Comparison of ENCODE assay signal across 14 cellular contexts in the genomic region with DNA sequence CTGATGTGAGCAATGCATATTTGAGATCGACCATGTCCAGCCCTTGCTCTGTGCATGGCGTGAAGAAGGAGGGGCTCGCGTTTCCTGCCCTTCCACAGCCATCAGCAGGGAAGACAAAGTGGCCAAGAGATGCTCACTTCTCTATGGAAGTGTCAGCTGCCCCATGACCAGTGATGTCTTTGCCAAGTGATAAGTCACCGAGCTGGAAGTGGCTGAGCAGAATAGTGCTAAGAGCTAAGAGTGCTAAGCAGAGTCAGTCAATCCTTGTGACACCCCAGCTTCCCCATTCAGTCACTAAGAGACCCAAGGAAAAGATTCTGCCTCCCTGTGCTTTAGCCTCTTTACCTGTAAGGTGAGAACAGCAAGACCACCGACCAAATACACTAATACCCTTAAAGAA. TPM values are rescaled to one million over a fixed set of nuclear protein-coding genes. Genes with fewer than 3 reads are reported as not detected.
DNase-seq lines count a peak whose midpoint lies in the region; ATAC-seq and TF ChIP-seq lines count a peak whose summit lies in the region.
"Had no signal": no experiment of that assay in that cellular context is flagged by ENCODE, and none has a peak within 500 bp of the region (broad histone marks: within the 10 kb centered on the region; RNA-seq: fewer than 3 reads in every experiment).

No MANE protein-coding gene starts in this region.

- no peak overlapping the region for H3K18ac ChIP-seq in trophoblast cell (ENCODE audit: low read length)

- no peaks in the 10 kb centered on the region for H3K27me3 ChIP-seq in trophoblast cell (ENCODE audit: insufficient read depth, low read length)
- H3K27me3 ChIP-seq in sigmoid colon, result no peaks in the 10 kb centered on the region

- DNase-seq in Right ventricle myocardium inferior (ENCODE audit: missing footprints) (no peak), cardiac septum (ENCODE audit: low spot score) (no peak), left ventricle myocardium superior (no peak), trophoblast cell (no peak), NCI-H446 treated with DMSO at 0.1 percent for 48 hours (lab: John Stamatoyannopoulos, UW) (no peak), sigmoid colon (no peak)
- DNase-seq: AML-193; Caco-2; CD4-positive, alpha-beta T cell; H9 had no signal

- H2AFZ ChIP-seq in trophoblast cell (ENCODE audit: insufficient read depth, low read length, poor library complexity), result no peak overlapping the region

- no peak overlapping the region for H3K23ac ChIP-seq in trophoblast cell (ENCODE audit: low read length)

- no peak overlapping the region for H3K4ac ChIP-seq in trophoblast cell (ENCODE audit: low read depth, low read length)

- H2BK12ac ChIP-seq in trophoblast cell (ENCODE audit: low read length), result no peak overlapping the region

- no peak overlapping the region for H2BK5ac ChIP-seq in trophoblast cell (ENCODE audit: low read depth, low read length, poor library complexity)

- no peak overlapping the region for H4K91ac ChIP-seq in trophoblast cell (ENCODE audit: low read depth, low read length)

- H3K4me1 ChIP-seq in trophoblast cell (ENCODE audit: control insufficient read depth in 1 of 2, insufficient read depth in 2 of 2, low read length in 2 of 2) (no peaks in the 10 kb centered on the region), sigmoid colon (peaks cover 0 to 21% (median 14%) of the 10 kb centered on the region in 4 donors)
- H3K4me1 ChIP-seq: A549, Caco-2 had no signal

- H4K8ac ChIP-seq in trophoblast cell (ENCODE audit: low read depth, low read length), result no peak overlapping the region

- H4K12ac ChIP-seq in trophoblast cell (ENCODE audit: low read depth, low read length), result no peak overlapping the region

- H2BK120ac ChIP-seq in trophoblast cell (ENCODE audit: insufficient read depth, low read length, poor library complexity), result no peak overlapping the region

- H3K36me3 ChIP-seq in trophoblast cell (ENCODE audit: control insufficient read depth in 1 of 2, insufficient read depth in 2 of 2, low read length in 2 of 2) (no peaks in the 10 kb centered on the region), sigmoid colon (no peaks in the 10 kb centered on the region)

- no peaks in the 10 kb centered on the region for H3K79me1 ChIP-seq in trophoblast cell (ENCODE audit: low read length)

- WGBS in trophoblast cell (ENCODE audit: extremely low coverage, insufficient coverage, insufficient read length), result no CpG with 5 or more reads among the region's 6 CpGs
- 87 to 91% methylated on average over 6 of the region's 6 CpGs for WGBS in sigmoid colon, 2 donors

- H3K79me2 ChIP-seq in trophoblast cell (ENCODE audit: control insufficient read depth, insufficient read depth, low read length, poor library complexity), result no peaks in the 10 kb centered on the region

- TF ChIP-seq CTCF in sigmoid colon (IDR thresholded peaks at IDR 0.05), result no peak

- no peak overlapping the region for H3K4me2 ChIP-seq in trophoblast cell (ENCODE audit: low read length)
- H3K4me2 ChIP-seq: A549 had no signal

- H2AK5ac ChIP-seq in trophoblast cell (ENCODE audit: low read length), result no peak overlapping the region

- H3K14ac ChIP-seq in trophoblast cell (ENCODE audit: low read length), result no peak overlapping the region

- TF ChIP-seq POLR2A in sigmoid colon (IDR thresholded peaks at IDR 0.05), result no peak

- H3K9me3 ChIP-seq in trophoblast cell (ENCODE audit: insufficient read depth, low read depth, low read length) (no peaks in the 10 kb centered on the region), sigmoid colon (no peaks in the 10 kb centered on the region)
- H3K9me3 ChIP-seq: A549, Caco-2 had no signal

- intact Hi-C loops in Right ventricle myocardium inferior (cut with DNase I) (no loop called here), cardiac septum (cut with DNase I) (no loop called here), left ventricle myocardium superior (cut with micrococcal nuclease) (no loop called here), sigmoid colon (cut with DNase I) (no loop called here)

- no peak overlapping the region for H3K27ac ChIP-seq in trophoblast cell (ENCODE audit: low read depth, low read length)
- H3K27ac ChIP-seq in sigmoid colon, result no peak overlapping the region
- H3K27ac ChIP-seq: 22Rv1, A549, C4-2B had no signal

- no peak for TF ChIP-seq EP300 in sigmoid colon (IDR thresholded peaks at IDR 0.05)

- no peak overlapping the region for H3K9ac ChIP-seq in trophoblast cell (ENCODE audit: low read length)

- H3K4me3 ChIP-seq in trophoblast cell (ENCODE audit: low read depth, low read length), result peak overlapping the region; percentile 23
- no peak overlapping the region for H3K4me3 ChIP-seq in sigmoid colon
- H3K4me3 ChIP-seq: A549 had no signal

- ATAC-seq in Right ventricle myocardium inferior (peak; percentile 65), left ventricle myocardium superior (peak; percentile 92), SK-N-SH treated with all-trans-retinoic acid at 6 μM for 48 hours (no peak)
- ATAC-seq: A549 had no signal

TF ChIP-seq in SK-N-SH treated with all-trans-retinoic acid at 6 μM for 48 hours, 23 proteins besides CTCF, POLR2A, EP300 and RAD21:
- TF ChIP-seq, protein P1, sequence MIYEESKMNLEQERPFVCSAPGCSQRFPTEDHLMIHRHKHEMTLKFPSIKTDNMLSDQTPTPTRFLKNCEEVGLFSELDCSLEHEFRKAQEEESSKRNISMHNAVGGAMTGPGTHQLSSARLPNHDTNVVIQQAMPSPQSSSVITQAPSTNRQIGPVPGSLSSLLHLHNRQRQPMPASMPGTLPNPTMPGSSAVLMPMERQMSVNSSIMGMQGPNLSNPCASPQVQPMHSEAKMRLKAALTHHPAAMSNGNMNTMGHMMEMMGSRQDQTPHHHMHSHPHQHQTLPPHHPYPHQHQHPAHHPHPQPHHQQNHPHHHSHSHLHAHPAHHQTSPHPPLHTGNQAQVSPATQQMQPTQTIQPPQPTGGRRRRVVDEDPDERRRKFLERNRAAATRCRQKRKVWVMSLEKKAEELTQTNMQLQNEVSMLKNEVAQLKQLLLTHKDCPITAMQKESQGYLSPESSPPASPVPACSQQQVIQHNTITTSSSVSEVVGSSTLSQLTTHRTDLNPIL (CRISPR knock-in tag; IDR thresholded peaks at IDR 0.05; ENCODE audit: low read depth), result no peak
- no peak for TF ChIP-seq GLIS3 (CRISPR knock-in tag; IDR thresholded peaks at IDR 0.05)

RNA-seq across cellular contexts. Expression of a gene that starts 50.5 kb away (rescaled TPM):
- total RNA-seq in Right ventricle myocardium inferior (8.6 TPM), cardiac septum (11.7 TPM), left ventricle myocardium superior (8.6 TPM), sigmoid colon (10 to 100 TPM in 2 of 4 donors, 1 to 10 TPM in 2; 7.9 to 23.5 (median 10.4) TPM)
- polyA plus RNA-seq in trophoblast cell (2013), result 6.6 and 6.9 TPM in 2 replicates
- 1 to 10 TPM; 4.4 to 6.7 (median 5.4) TPM for polyA plus RNA-seq in sigmoid colon
